ENCODE assay signal across 1 cellular context in genomic region chr7:44380179-44380830, GRCh38.
TF ChIP-seq lines count a peak whose summit lies in the region.

No MANE protein-coding gene starts in this region.

TF ChIP-seq in SK-N-SH, 30 proteins besides CTCF, POLR2A, EP300 and RAD21 (continued from another document):
- no peak for TF ChIP-seq ZBTB33 (IDR thresholded peaks at IDR 0.05; ENCODE audit: borderline replicate concordance, low read depth)
